In genomic region chr2:173986805-173987204, GRCh38 we compare ENCODE assay signal across 1 cellular context.
TF ChIP-seq lines count a peak whose summit lies in the region.

No MANE protein-coding gene starts in this region.

TF ChIP-seq in IMR-90, 13 proteins besides CTCF, POLR2A, EP300 and RAD21:
- no peak for TF ChIP-seq BHLHE40 (IDR thresholded peaks at IDR 0.05; ENCODE audit: low read depth, low read length)
- no peak for TF ChIP-seq NFE2L2 (IDR thresholded peaks at IDR 0.05; ENCODE audit: low read depth, low read length)
- no peak for TF ChIP-seq CEBPB (IDR thresholded peaks at IDR 0.05; ENCODE audit: low read depth, low read length)
